8 cellular contexts compared by ENCODE assay signal in genomic region chr9:87678650-87679355, GRCh38. TPM values are rescaled to one million over a fixed set of nuclear protein-coding genes. Genes with fewer than 3 reads are reported as not detected.
DNase-seq lines count a peak whose midpoint lies in the region; ATAC-seq and TF ChIP-seq lines count a peak whose summit lies in the region.

No MANE protein-coding gene starts in this region.

- H3K27me3 Mint-ChIP-seq in CD8-positive, alpha-beta T cell (ENCODE audit: low read depth) = no peaks in the 10 kb centered on the region

- no peaks in the 10 kb centered on the region for H3K36me3 Mint-ChIP-seq in CD8-positive, alpha-beta T cell

- peak in 3 of 7 experiments; percentile 18 to 29 (median 23) for DNase-seq in CD8-positive, alpha-beta T cell
- DNase-seq in GM20000 (ENCODE audit: low spot score) (peak; percentile 54), NCI-H526 (lab: John Stamatoyannopoulos, UW) (peak; percentile 31 to 68), amniotic epithelial cell (ENCODE audit: low read depth) (peak; percentile 68), left ventricle myocardium superior (no peak), renal cortical epithelial cell (ENCODE audit: low read depth) (peak; percentile 65)

- no peak overlapping the region for H3K27ac Mint-ChIP-seq in CD8-positive, alpha-beta T cell

- no peaks in the 10 kb centered on the region for H3K9me3 Mint-ChIP-seq in CD8-positive, alpha-beta T cell

- H3K4me1 ChIP-seq in CD8-positive, alpha-beta T cell (ENCODE audit: insufficient read depth, low read length) = no peaks in the 10 kb centered on the region

- CTCF ChIA-PET in CD8-positive, alpha-beta T cell (lab: Charles Lee) = interaction anchor here (0.7 kb wide), 1 partner anchor 534 kb away, joined by 3 read pairs; no protein-coding TSS in a partner anchor

- intact Hi-C loops in CD8-positive, alpha-beta T cell (cut with DNase I, micrococcal nuclease) = loop anchor here (2.0 to 5.0 kb wide), 2 partner anchors 134 to 898 kb away; no protein-coding TSS in a partner anchor
- intact Hi-C loops in left ventricle myocardium superior (cut with micrococcal nuclease) = no loop called here

- ATAC-seq in CD8-positive, alpha-beta T cell = no peak
- ATAC-seq in left ventricle myocardium superior = peak; percentile 59
- ATAC-seq in HG02973 (IDR thresholded peaks at IDR 0.05; ENCODE audit: unreplicated experiment) = no peak
- ATAC-seq in HG03135 (IDR thresholded peaks at IDR 0.05; ENCODE audit: unreplicated experiment) = no peak

- H3K9me3 ChIP-seq in CD8-positive, alpha-beta T cell (ENCODE audit: low read length) = no peaks in the 10 kb centered on the region

- POLR2A ChIA-PET in CD8-positive, alpha-beta T cell (lab: Charles Lee) = no interaction called here

- H3K27me3 ChIP-seq in CD8-positive, alpha-beta T cell (ENCODE audit: insufficient read depth, low read length) = no peaks in the 10 kb centered on the region

- peak; percentile 36 for TF ChIP-seq CTCF in CD8-positive, alpha-beta T cell (IDR thresholded peaks at IDR 0.05)
- TF ChIP-seq CTCF in GM20000 (IDR thresholded peaks at IDR 0.05; ENCODE audit: extremely low read depth, missing control alignments) = peak; percentile 53

- no peaks in the 10 kb centered on the region for H3K4me1 Mint-ChIP-seq in CD8-positive, alpha-beta T cell (ENCODE audit: low read depth)

- H3K27ac ChIP-seq in CD8-positive, alpha-beta T cell (ENCODE audit: low read depth, low read length) = no peak overlapping the region

- no peaks in the 10 kb centered on the region for H3K36me3 ChIP-seq in CD8-positive, alpha-beta T cell (ENCODE audit: insufficient read depth, low read length)

- no peak overlapping the region for H3K4me3 ChIP-seq in CD8-positive, alpha-beta T cell (ENCODE audit: low read depth, low read length)

- no peak overlapping the region for H3K4me3 Mint-ChIP-seq in CD8-positive, alpha-beta T cell

RNA-seq across cellular contexts. Expression of gene CTSL, which starts 47.1 kb away (rescaled TPM):
- total RNA-seq in CD8-positive, alpha-beta T cell = 1 to 10 TPM in 1 of 2 experiments, under 1 TPM in 1; 0.58 to 1.2 TPM
- total RNA-seq in left ventricle myocardium superior (135 TPM), renal cortical epithelial cell (79.2 and 157 TPM in 2 replicates)

Comparison
In these comparisons a context has a peak if more than half of its experiments do, and no peak if none do; other contexts are left out.
1. RNA of gene CTSL, which starts 47.1 kb away (total RNA-seq): 79.2 to 157 TPM in renal cortical epithelial cell and 135 TPM in left ventricle myocardium superior (single experiment); 0.58 to 1.2 TPM in CD8-positive, alpha-beta T cell; every median in the first group is over 10 times any median in the second.